15 cellular contexts compared by ENCODE assay signal in genomic region chr6:1027109-1027794, GRCh38.
DNase-seq lines count a peak whose midpoint lies in the region; ATAC-seq and TF ChIP-seq lines count a peak whose summit lies in the region.
"Had no signal": no experiment of that assay in that cellular context is flagged by ENCODE, and none has a peak within 500 bp of the region (broad histone marks: within the 10 kb centered on the region; RNA-seq: fewer than 3 reads in every experiment).

No MANE protein-coding gene starts in this region.

- H3K79me2 ChIP-seq in mammary epithelial cell (ENCODE audit: insufficient read depth, low read length): no peaks in the 10 kb centered on the region

- no peak for TF ChIP-seq CTCF in mammary epithelial cell (conservative IDR thresholded peaks at IDR 0.05 in 1 of 2, IDR thresholded peaks at IDR 0.05 in 1 of 2; ENCODE audit: extremely low read depth in 1 of 2, insufficient read depth in 1 of 2, low read depth in 1 of 2, low read length in 2 of 2)

- dilution Hi-C loops in mammary epithelial cell (cut with HindIII; ENCODE audit: low sequenced_read_pairs): no loop called here

- H3K36me3 ChIP-seq in mammary epithelial cell (ENCODE audit: insufficient read depth, low read length): no peaks in the 10 kb centered on the region

- DNase-seq in AG20443 (ENCODE audit: low spot score) (peak; percentile 76), HS-5 (ENCODE audit: low read depth) (peak; percentile 76), mammary epithelial cell (peak; percentile 50), kidney tubule cell (ENCODE audit: low spot score) (peak; percentile 71), left cardiac atrium (no peak), pons (ENCODE audit: low spot score) (no peak), DMS153 (lab: John Stamatoyannopoulos, UW) (no peak), NOMO-1 (lab: John Stamatoyannopoulos, UW; ENCODE audit: unreplicated experiment in 2 of 2) (no peak)
- DNase-seq: activated CD8-positive, alpha-beta memory T cell treated with anti-CD3 and anti-CD28 coated beads, Interleukin-2, amount 10 ng/mL, durations not matched to agents 7 days and 5 days; CD4-positive, CD25-positive, alpha-beta regulatory T cell; erythroblast; NCI-H82; psoas muscle had no signal

- intact Hi-C loops in mammary epithelial cell (cut with micrococcal nuclease): no loop called here
- intact Hi-C loops in left cardiac atrium (cut with DNase I): no loop called here

- no peak for ATAC-seq in left cardiac atrium
- ATAC-seq: activated CD8-positive, alpha-beta memory T cell treated with anti-CD3 and anti-CD28 coated beads, Interleukin-2, amount 10 ng/mL, durations not matched to agents 7 days and 5 days; activated naive CD4-positive, alpha-beta T cell treated with anti-CD3 and anti-CD28 coated beads, Interleukin-2, amount 50 U/mL, for 72 hours; psoas muscle; stimulated activated memory B cell treated with anti-CD40 and anti-IgM and Interleukin-4, amounts not matched to agents 10 μg/mL and 1 μg/mL and 100 μg/mL, for 72 hours had no signal

- no peaks in the 10 kb centered on the region for H3K27me3 ChIP-seq in mammary epithelial cell (ENCODE audit: insufficient read depth, low read length)

- WGBS in mammary epithelial cell (ENCODE audit: low coverage, missing lambda C conversion rate): 58% methylated on average over 7 of the region's 9 CpGs

- H3K9ac ChIP-seq in mammary epithelial cell (ENCODE audit: insufficient read depth, low read length): no peak overlapping the region

- no TSS peak for BruUV-seq in mammary epithelial cell (replicated peaks; lab: Mats Ljungman, UMichigan)

- H4K20me1 ChIP-seq in mammary epithelial cell (ENCODE audit: insufficient read depth, low read length): no peaks in the 10 kb centered on the region

- no peak overlapping the region for H3K4me2 ChIP-seq in mammary epithelial cell (ENCODE audit: insufficient read depth, low read depth, low read length)

- H3K27ac ChIP-seq in mammary epithelial cell (ENCODE audit: insufficient read depth, low read depth, low read length): no peak overlapping the region
- H3K27ac ChIP-seq: psoas muscle had no signal

- H3K9me3 ChIP-seq in mammary epithelial cell (replicated peaks; ENCODE audit: insufficient read depth, low read length): no peaks in the 10 kb centered on the region

- H3K4me3 ChIP-seq in mammary epithelial cell (replicated peaks in 1 of 3; ENCODE audit: insufficient read depth in 1 of 3, low read depth in 2 of 3, low read length in 3 of 3): no peak overlapping the region
- H3K4me3 ChIP-seq: psoas muscle had no signal

- CTCF ChIA-PET in mammary epithelial cell (lab: Charles Lee; ENCODE audit: low non-redundant PET): no interaction called here

- H3K4me1 ChIP-seq in mammary epithelial cell (ENCODE audit: insufficient read depth, low read length): no peaks in the 10 kb centered on the region
- H3K4me1 ChIP-seq: psoas muscle had no signal

- in situ Hi-C loops in mammary epithelial cell (cut with MboI; ENCODE audit: low sequenced_read_pairs in 2 of 2): no loop called here

- no peak overlapping the region for H2AFZ ChIP-seq in mammary epithelial cell (ENCODE audit: low read depth, low read length)

Comparison
In these comparisons a context has a peak if more than half of its experiments do, and no peak if none do; other contexts are left out.
1. DNase-seq: peak in AG20443 (single experiment), HS-5 (single experiment), mammary epithelial cell (single experiment) and kidney tubule cell (single experiment); none in left cardiac atrium (single experiment), pons (single experiment), DMS153 (single experiment) and NOMO-1 (0 of 2).